8 cellular contexts compared by ENCODE assay signal in the genomic region with DNA sequence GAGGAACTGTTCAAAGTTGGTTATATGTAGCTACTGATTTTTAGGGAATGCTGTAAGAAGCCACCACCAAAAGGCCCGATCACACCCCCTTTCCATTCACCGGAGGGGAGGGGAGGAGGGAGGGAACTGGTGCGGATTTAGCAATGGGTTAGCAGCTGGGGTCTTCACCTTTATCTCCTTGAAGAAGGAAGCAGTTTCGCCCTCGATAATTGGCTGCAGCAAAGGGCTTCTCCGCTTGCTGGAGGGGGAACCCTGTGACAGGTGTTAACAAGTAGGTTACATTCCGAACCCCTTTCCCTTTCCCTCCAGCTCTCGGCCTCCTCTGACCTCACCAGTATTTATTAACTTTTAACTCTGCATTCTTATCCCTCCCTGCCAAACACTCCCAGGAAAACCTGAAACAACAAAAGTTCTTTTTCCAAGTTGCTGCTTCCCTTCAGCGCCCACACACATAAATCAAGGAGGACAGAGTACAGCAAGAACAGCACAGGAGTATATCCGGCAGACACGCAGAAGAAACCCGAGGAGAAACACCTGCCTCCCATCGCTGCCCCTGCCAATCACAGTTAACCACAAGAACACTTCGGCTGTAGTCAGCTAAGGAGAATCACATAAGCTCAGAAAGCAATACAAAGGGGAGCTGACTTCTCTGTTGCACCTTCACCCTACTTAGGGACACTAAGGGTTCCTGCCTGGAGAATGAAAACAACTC. TPM values are rescaled to one million over a fixed set of nuclear protein-coding genes. Genes with fewer than 3 reads are reported as not detected.
DNase-seq lines count a peak whose midpoint lies in the region; ATAC-seq and TF ChIP-seq lines count a peak whose summit lies in the region.

No MANE protein-coding gene starts in this region.

- H3K4me3 Mint-ChIP-seq in Caco-2 (ENCODE audit: unreplicated experiment) (no peak overlapping the region), brain (peak overlapping the region in 2 of 5 experiments; percentile 27 to 50)

- BruUV-seq in Caco-2 (replicated peaks; lab: Mats Ljungman, UMichigan), result no TSS peak
- no TSS peak for BruUV-seq in OCI-LY7 (replicated peaks; lab: Mats Ljungman, UMichigan)

- DNase-seq in Caco-2, result peak; percentile 27 to 50
- peak in 4 of 5 donors; percentile 38 to 57 (median 50) for DNase-seq in ovary
- DNase-seq in OCI-LY7 (ENCODE audit: low spot score), result no peak
- no peak for DNase-seq in MV-4-11 (lab: John Stamatoyannopoulos, UW)

- POLR2A ChIA-PET in Caco-2 (lab: Charles Lee) (interaction anchor here (0.5 kb wide), 1 partner anchor 159 kb away, joined by 4 read pairs; no protein-coding TSS in a partner anchor), OCI-LY7 (lab: Charles Lee) (interaction anchor here (0.7 kb wide), 1 partner anchor 144 kb away, joined by 4 read pairs; the partner anchor contains the start of gene HERC3)

- H4K20me1 ChIP-seq in OCI-LY7 (ENCODE audit: insufficient read depth, low read length), result no peaks in the 10 kb centered on the region

- H3K27me3 ChIP-seq in Caco-2 (replicated peaks; ENCODE audit: control insufficient read depth, insufficient read depth, low read length), result no peaks in the 10 kb centered on the region
- no peaks in the 10 kb centered on the region for H3K27me3 ChIP-seq in ovary

- H3K4me1 Mint-ChIP-seq in Caco-2 (ENCODE audit: low read depth, unreplicated experiment) (peaks cover 10% of the 10 kb centered on the region), brain (peaks cover 43% of the 10 kb centered on the region)

- CTCF ChIA-PET in Caco-2 (lab: Charles Lee), result no interaction called here
- CTCF ChIA-PET in OCI-LY7 (lab: Charles Lee; ENCODE audit: unreplicated experiment), result no interaction called here

- H3K27ac Mint-ChIP-seq in Caco-2 (ENCODE audit: unreplicated experiment) (peak overlapping the region; percentile 46), brain (peak overlapping the region; percentile 5 to 89 (median 75))

- TF ChIP-seq POLR2A in ovary (IDR thresholded peaks at IDR 0.05), result no peak

- no peak for TF ChIP-seq CTCF in Caco-2 (IDR thresholded peaks at IDR 0.05; ENCODE audit: insufficient read depth in 1 of 2, low read depth in 1 of 2, low read length in 1 of 2, severe bottlenecking in 1 of 2, unreplicated experiment in 1 of 2)
- TF ChIP-seq CTCF in brain (conservative IDR thresholded peaks at IDR 0.05), result no peak
- TF ChIP-seq CTCF in ovary (IDR thresholded peaks at IDR 0.05), result no peak
- no peak for TF ChIP-seq CTCF in OCI-LY7 (conservative IDR thresholded peaks at IDR 0.05; ENCODE audit: low read length)

- H3K9me3 ChIP-seq in Caco-2 (no peaks in the 10 kb centered on the region), ovary (no peaks in the 10 kb centered on the region), OCI-LY7 (ENCODE audit: low read length) (no peaks in the 10 kb centered on the region)

- no peaks in the 10 kb centered on the region for H3K9me3 Mint-ChIP-seq in Caco-2 (ENCODE audit: unreplicated experiment)
- H3K9me3 Mint-ChIP-seq in brain, result no peaks in the 10 kb centered on the region

- intact Hi-C loops in Caco-2 (cut with micrococcal nuclease; ENCODE audit: unreplicated experiment), result loop anchor here (2.0 kb wide), 1 partner anchor 17 kb away; no protein-coding TSS in a partner anchor
- intact Hi-C loops in ovary (cut with DNase I), result no loop called here
- intact Hi-C loops in OCI-LY7 (cut with micrococcal nuclease; ENCODE audit: unreplicated experiment), result no loop called here

- no peaks in the 10 kb centered on the region for H3K9me2 ChIP-seq in OCI-LY7 (ENCODE audit: insufficient read depth, low read length)

- H2AFZ ChIP-seq in OCI-LY7 (ENCODE audit: low read length), result no peak overlapping the region

- H3K27ac ChIP-seq in ovary, result peak overlapping the region in 1 of 2 donors; percentile 12
- H3K27ac ChIP-seq in OCI-LY7 (ENCODE audit: low read depth, low read length, poor library complexity, severe bottlenecking), result no peak overlapping the region

- H3K4me2 ChIP-seq in OCI-LY7 (ENCODE audit: low read length), result no peak overlapping the region

- H3K36me3 ChIP-seq in Caco-2 (ENCODE audit: control insufficient read depth, insufficient read depth, low read length) (peaks cover 2% of the 10 kb centered on the region), ovary (no peaks in the 10 kb centered on the region), OCI-LY7 (ENCODE audit: insufficient read depth, low read length) (no peaks in the 10 kb centered on the region)

- ATAC-seq in GM21381 (IDR thresholded peaks at IDR 0.05; ENCODE audit: unreplicated experiment) (peak; percentile 88), HG03575 (IDR thresholded peaks at IDR 0.05; ENCODE audit: extremely low read depth, insufficient number of reproducible peaks, low FRiP score, unreplicated experiment) (peak; percentile 90), HG02970 (IDR thresholded peaks at IDR 0.05; ENCODE audit: low FRiP score, unreplicated experiment) (no peak)

- no peaks in the 10 kb centered on the region for H3K36me3 Mint-ChIP-seq in Caco-2 (ENCODE audit: insufficient read depth, unreplicated experiment)
- peaks cover 67% of the 10 kb centered on the region for H3K36me3 Mint-ChIP-seq in brain

- TF ChIP-seq EP300 in ovary (IDR thresholded peaks at IDR 0.05), result no peak

- 8 to 10% (median 9%) methylated on average over 14 of the region's 14 CpGs for WGBS in ovary, 3 donors

- peaks cover 9% of the 10 kb centered on the region for H3K4me1 ChIP-seq in Caco-2
- H3K4me1 ChIP-seq in ovary (ENCODE audit: insufficient read depth), result peaks cover 17% of the 10 kb centered on the region
- H3K4me1 ChIP-seq in OCI-LY7 (ENCODE audit: insufficient read depth, low read length, poor library complexity, severe bottlenecking), result no peaks in the 10 kb centered on the region

- H3K27me3 Mint-ChIP-seq in Caco-2 (ENCODE audit: insufficient read depth, unreplicated experiment), result no peaks in the 10 kb centered on the region
- H3K27me3 Mint-ChIP-seq in brain, result no peaks in the 10 kb centered on the region

- H3K4me3 ChIP-seq in Caco-2 (ENCODE audit: low read depth, low read length), result no peak overlapping the region
- no peak overlapping the region for H3K4me3 ChIP-seq in ovary
- H3K4me3 ChIP-seq in OCI-LY7 (ENCODE audit: low read depth, low read length, poor library complexity, severe bottlenecking), result no peak overlapping the region

- no peaks in the 10 kb centered on the region for H3K79me2 ChIP-seq in OCI-LY7 (ENCODE audit: insufficient read depth, low read depth, low read length)

RNA-seq across cellular contexts. Expression of gene NAP1L5, which starts 39.8 kb away (rescaled TPM):
- total RNA-seq in Caco-2 (2022) (not detected in 2 replicates), ovary (10 to 100 TPM in 5 of 7 donors, 1 to 10 TPM in 2; 9.1 to 18.3 (median 11.4) TPM), OCI-LY7 (2022) (0.29 and 0.37 TPM in 2 replicates)
- polyA plus RNA-seq in brain (ENCODE audit: insufficient read depth, low read depth, low replicate concordance) (11.4 TPM), ovary (10 to 100 TPM in 1 of 2 donors, 1 to 10 TPM in 1; 7.6 to 16.3 TPM)
- 0.57 and 1.1 TPM in 2 replicates for total RNA-seq in OCI-LY7 (2014; rRNA removed; shearing (Covaris generic))

Comparison
In these comparisons a context has a peak if more than half of its experiments do, and no peak if none do; other contexts are left out.
1. DNase-seq: peak in Caco-2 (2 of 2) and ovary (4 of 5); none in OCI-LY7 (single experiment) and MV-4-11 (single experiment).